Comparison of ENCODE assay signal across 1 cellular context in genomic region chr10:33553951-33554571, GRCh38.
TF ChIP-seq lines count a peak whose summit lies in the region.

No MANE protein-coding gene starts in this region.

TF ChIP-seq in WTC11, 78 proteins besides CTCF, POLR2A, EP300 and RAD21 (continued from another document):
- TF ChIP-seq E2F1 (CRISPR knock-in tag; IDR thresholded peaks at IDR 0.05) (no peak), USF1 (CRISPR knock-in tag; IDR thresholded peaks at IDR 0.05) (no peak), FOXJ3 (CRISPR knock-in tag; IDR thresholded peaks at IDR 0.05; ENCODE audit: borderline replicate concordance) (no peak)
